Comparison of ENCODE assay signal across 8 cellular contexts in the genomic region with DNA sequence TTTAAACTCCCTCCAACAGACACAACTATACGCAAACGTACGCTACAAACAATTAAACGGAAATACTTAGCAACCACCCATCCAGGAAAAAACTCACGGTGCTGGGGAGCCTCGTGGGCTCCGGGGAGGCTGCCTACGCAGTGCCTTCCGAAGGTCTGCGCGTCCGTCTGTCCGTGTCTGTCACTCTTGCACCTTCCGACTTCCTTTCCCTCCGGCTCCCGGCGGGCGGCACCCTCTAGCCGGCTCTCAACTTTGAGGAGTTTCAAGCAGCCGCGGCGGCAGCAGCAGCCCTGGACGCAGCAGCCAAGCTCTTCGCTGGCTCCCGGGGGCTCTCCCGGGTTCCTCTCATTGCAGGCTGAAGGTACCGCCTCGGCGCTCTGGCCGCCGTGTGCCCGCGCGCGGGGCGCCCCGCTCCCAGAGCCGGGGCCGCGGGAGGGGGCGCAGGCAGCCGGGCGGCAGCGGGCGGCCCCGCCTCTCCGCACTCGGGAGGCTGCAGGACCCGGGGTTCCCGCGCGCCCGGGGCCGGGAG. TPM values are rescaled to one million over a fixed set of nuclear protein-coding genes. Genes with fewer than 3 reads are reported as not detected.
A peak's percentile ranks its signal among the peaks of the same experiment; 100 is the strongest.
DNase-seq lines count a peak whose midpoint lies in the region; TF ChIP-seq lines count a peak whose summit lies in the region.

A gene with protein sequence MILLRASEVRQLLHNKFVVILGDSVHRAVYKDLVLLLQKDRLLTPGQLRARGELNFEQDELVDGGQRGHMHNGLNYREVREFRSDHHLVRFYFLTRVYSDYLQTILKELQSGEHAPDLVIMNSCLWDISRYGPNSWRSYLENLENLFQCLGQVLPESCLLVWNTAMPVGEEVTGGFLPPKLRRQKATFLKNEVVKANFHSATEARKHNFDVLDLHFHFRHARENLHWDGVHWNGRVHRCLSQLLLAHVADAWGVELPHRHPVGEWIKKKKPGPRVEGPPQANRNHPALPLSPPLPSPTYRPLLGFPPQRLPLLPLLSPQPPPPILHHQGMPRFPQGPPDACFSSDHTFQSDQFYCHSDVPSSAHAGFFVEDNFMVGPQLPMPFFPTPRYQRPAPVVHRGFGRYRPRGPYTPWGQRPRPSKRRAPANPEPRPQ (plus strand): TSS at position 257 of the 529 bp plus-strand sequence. CDS start 155,443 bp downstream, outside the sequence.

- H3K9me3 ChIP-seq in WERI-Rb-1 (ENCODE audit: severe bottlenecking), result no peaks in the 10 kb centered on the region

- H3K27me3 ChIP-seq in WERI-Rb-1 (ENCODE audit: insufficient read depth, low read depth, severe bottlenecking), result peaks cover 70% of the 10 kb centered on the region
- no peaks in the 10 kb centered on the region for H3K27me3 ChIP-seq in layer of hippocampus (ENCODE audit: control insufficient read depth, insufficient read depth, low read length)

- H3K27ac ChIP-seq in WERI-Rb-1, result no peak within 1 kb of the TSS
- H3K27ac ChIP-seq in layer of hippocampus (ENCODE audit: low read depth, low read length), result peak within 1 kb of the TSS; percentile 68

- no peaks in the 10 kb centered on the region for H3K36me3 ChIP-seq in WERI-Rb-1

- peak; percentile 83 for DNase-seq in EH (ENCODE audit: low read depth)
- DNase-seq in H4 (ENCODE audit: low spot score), result peak; percentile 32
- DNase-seq in NCI-H1092 treated with DMSO at 0.1 percent for 48 hours (lab: John Stamatoyannopoulos, UW), result peak; percentile 81
- DNase-seq in WERI-Rb-1, result peak; percentile 39
- peak; percentile 83 to 86 for DNase-seq in cardiac fibroblast (ENCODE audit: low read depth in 2 of 2)
- peak; percentile 75 for DNase-seq in stimulated activated CD4-positive, alpha-beta T cell treated with anti-CD3 and anti-CD28 coated beads, Interleukin-1b, Interleukin-23, amount 100 ng/mL, for 48 hours
- no peak for DNase-seq in amniotic stem cell (lab: John Stamatoyannopoulos, UW)

- H3K4me3 ChIP-seq in WERI-Rb-1 (ENCODE audit: low read depth, low read length) (peak within 1 kb of the TSS; percentile 9), cardiac fibroblast (replicated peaks in 1 of 2; ENCODE audit: low read depth in 2 of 2, low read length in 2 of 2) (peak within 1 kb of the TSS; percentile 70 to 71)

- 0 out of 2 replicates have a peak, but pooled peaks have one; percentile 2 for TF ChIP-seq CTCF in WERI-Rb-1 (IDR thresholded peaks at IDR 0.05; ENCODE audit: low read depth, low read length)
- peak; percentile 56 for TF ChIP-seq CTCF in cardiac fibroblast (IDR thresholded peaks at IDR 0.05; ENCODE audit: low read depth, low read length)

RNA-seq across cellular contexts. Expression of the gene that starts here (rescaled TPM):
- 1.1 TPM in 1 of 2 replicates, not detected in the other for total RNA-seq in H4 (2014; rRNA removed; shearing (Covaris generic))
